Comparison of ENCODE assay signal across 10 cellular contexts in the genomic region with DNA sequence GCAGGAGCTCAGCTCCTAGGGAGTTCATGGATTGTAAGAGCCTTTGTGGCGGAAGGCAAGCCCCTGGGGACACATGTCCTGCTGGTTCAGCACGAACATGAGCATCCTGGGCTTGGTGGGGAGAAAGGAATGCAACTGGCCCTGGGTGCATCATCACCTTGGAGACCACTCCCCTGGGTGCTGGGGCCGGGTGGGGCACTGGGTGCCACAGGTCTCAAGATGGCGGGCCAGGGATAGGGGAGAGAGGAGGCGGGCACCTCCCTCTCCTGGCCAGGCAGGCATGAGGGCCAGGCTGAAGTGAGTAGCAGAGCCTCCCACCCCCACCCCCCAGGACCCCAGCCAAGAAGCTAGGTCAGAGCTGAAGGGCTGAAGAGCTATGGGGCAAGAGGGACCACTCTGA. TPM values are rescaled to one million over a fixed set of nuclear protein-coding genes. Genes with fewer than 3 reads are reported as not detected.
A peak's percentile ranks its signal among the peaks of the same experiment; 100 is the strongest.
DNase-seq lines count a peak whose midpoint lies in the region; ATAC-seq and TF ChIP-seq lines count a peak whose summit lies in the region.
"Had no signal": no experiment of that assay in that cellular context is flagged by ENCODE, and none has a peak within 500 bp of the region (broad histone marks: within the 10 kb centered on the region; RNA-seq: fewer than 3 reads in every experiment).

No MANE protein-coding gene starts in this region.

- H3K4me1 ChIP-seq in BLaER1 (peaks cover 84% of the 10 kb centered on the region), MM.1S (ENCODE audit: low read length) (0 out of 2 replicates have a peak, but pooled peaks cover 4% of the 10 kb centered on the region), endocrine pancreas (ENCODE audit: control insufficient read depth, insufficient read depth, low read length) (peaks cover 3% of the 10 kb centered on the region), neural progenitor cell (peaks cover 63% of the 10 kb centered on the region)

- H4K20me1 ChIP-seq in BLaER1 (peaks cover 61% of the 10 kb centered on the region), MM.1S (ENCODE audit: insufficient read depth, low read length) (no peaks in the 10 kb centered on the region), neural progenitor cell (ENCODE audit: low read depth) (peaks cover 49% of the 10 kb centered on the region)

- H3K27ac Mint-ChIP-seq in neural progenitor cell = peak overlapping the region; percentile 96

- no peaks in the 10 kb centered on the region for H3K9me3 Mint-ChIP-seq in neural progenitor cell

- peak overlapping the region; percentile 94 for H3K4me3 Mint-ChIP-seq in neural progenitor cell

- H3K4me3 ChIP-seq in BLaER1 (peak overlapping the region; percentile 82), MM.1S (ENCODE audit: low read length) (peak overlapping the region; percentile 69), endocrine pancreas (ENCODE audit: control insufficient read depth, insufficient read depth, low read length) (no peak overlapping the region), neural progenitor cell (peak overlapping the region; percentile 57)

- peaks cover 14% of the 10 kb centered on the region for H3K27me3 Mint-ChIP-seq in neural progenitor cell (ENCODE audit: insufficient read depth, low read depth)

- H3K79me2 ChIP-seq in MM.1S (ENCODE audit: low read length) = no peaks in the 10 kb centered on the region
- no peaks in the 10 kb centered on the region for H3K79me2 ChIP-seq in neural progenitor cell (ENCODE audit: low read depth)

- no peaks in the 10 kb centered on the region for H3K9me2 ChIP-seq in MM.1S (replicated peaks; ENCODE audit: insufficient read depth, low read length)

- DNase-seq in MM.1S = no peak
- DNase-seq in neural progenitor cell (ENCODE audit: low spot score) = no peak
- no peak for DNase-seq in COR-L47 (lab: John Stamatoyannopoulos, UW)
- DNase-seq in SKM-1 treated with dmso at 0.1 percent for 144 hours (lab: John Stamatoyannopoulos, UW; ENCODE audit: unreplicated experiment) = no peak
- no peak for DNase-seq in ecto neural progenitor cell (ENCODE audit: low spot score)
- DNase-seq: activated CD4-positive, CD25-positive, alpha-beta regulatory T cell treated with anti-CD3 and anti-CD28 coated beads, Interleukin-2, amount 50 U/mL, for 72 hours had no signal

- H3K27me3 ChIP-seq in BLaER1 (no peaks in the 10 kb centered on the region), MM.1S (replicated peaks; ENCODE audit: insufficient read depth, low read length) (no peaks in the 10 kb centered on the region), endocrine pancreas (ENCODE audit: control insufficient read depth, insufficient read depth, low read length) (no peaks in the 10 kb centered on the region), neural progenitor cell (peaks cover 22% of the 10 kb centered on the region)

- H2AFZ ChIP-seq in MM.1S (ENCODE audit: low read length) (peak overlapping the region; percentile 85; the same call in 1 of the 2 replicates), neural progenitor cell (replicated peaks) (no peak overlapping the region)

- H3K4me2 ChIP-seq in BLaER1 (peak overlapping the region; percentile 97), MM.1S (ENCODE audit: low read depth, low read length) (peak overlapping the region; percentile 80), neural progenitor cell (peak overlapping the region; percentile 88)

- H3K36me3 ChIP-seq in BLaER1 = peaks cover 17% of the 10 kb centered on the region; the same call in 1 of the 2 replicates
- H3K36me3 ChIP-seq in MM.1S (replicated peaks; ENCODE audit: insufficient read depth, low read length) = no peaks in the 10 kb centered on the region
- H3K36me3 ChIP-seq in endocrine pancreas (ENCODE audit: control insufficient read depth, insufficient read depth, low read length) = no peaks in the 10 kb centered on the region
- no peaks in the 10 kb centered on the region for H3K36me3 ChIP-seq in neural progenitor cell

- H3K9ac ChIP-seq in BLaER1 = peak overlapping the region; percentile 93
- H3K9ac ChIP-seq in MM.1S (ENCODE audit: low read length) = peak overlapping the region; percentile 63; the same call in 1 of the 2 replicates
- H3K9ac ChIP-seq in endocrine pancreas (ENCODE audit: control insufficient read depth, insufficient read depth, low read length) = peak overlapping the region; percentile 58
- no peak overlapping the region for H3K9ac ChIP-seq in neural progenitor cell

- no peak for ATAC-seq in GM19351 (IDR thresholded peaks at IDR 0.05; ENCODE audit: unreplicated experiment)

- no peaks in the 10 kb centered on the region for H3K9me3 ChIP-seq in BLaER1
- H3K9me3 ChIP-seq in MM.1S (replicated peaks; ENCODE audit: insufficient read depth, low read length) = no peaks in the 10 kb centered on the region
- no peaks in the 10 kb centered on the region for H3K9me3 ChIP-seq in endocrine pancreas (ENCODE audit: control insufficient read depth, low read length)
- H3K9me3 ChIP-seq in neural progenitor cell (ENCODE audit: low read depth) = no peaks in the 10 kb centered on the region

- TF ChIP-seq CTCF in MM.1S (IDR thresholded peaks at IDR 0.05; ENCODE audit: low read length) (no peak), neural progenitor cell (IDR thresholded peaks at IDR 0.05) (no peak)

- H3K27ac ChIP-seq in BLaER1 (peak overlapping the region; percentile 90), MM.1S (ENCODE audit: low read length) (no peak overlapping the region), neural progenitor cell (no peak overlapping the region)

- H3F3A ChIP-seq in MM.1S (ENCODE audit: insufficient read depth, low read length) (peaks cover 3% of the 10 kb centered on the region; the same call in 1 of the 2 replicates), neural progenitor cell (ENCODE audit: low read depth) (peaks cover 51% of the 10 kb centered on the region)

- H3K4me1 Mint-ChIP-seq in neural progenitor cell = peaks cover 70% of the 10 kb centered on the region

- peaks cover 5% of the 10 kb centered on the region for H3K36me3 Mint-ChIP-seq in neural progenitor cell

RNA-seq across cellular contexts. Expression of gene PCBP4, which starts 0.8 kb away (rescaled TPM):
- 30.5 and 82.3 TPM in 2 replicates for total RNA-seq in neural progenitor cell (ENCODE audit: low replicate concordance)

RNA-seq across cellular contexts. Expression of gene ABHD14B, which starts 7.4 kb away (rescaled TPM):
- total RNA-seq in neural progenitor cell (ENCODE audit: low replicate concordance) = 6.0 and 8.3 TPM in 2 replicates

RNA-seq across cellular contexts. Expression of gene ABHD14A, which starts 8.4 kb away (rescaled TPM):
- total RNA-seq in neural progenitor cell (ENCODE audit: low replicate concordance) = 4.0 and 14.7 TPM in 2 replicates

RNA-seq across cellular contexts. Expression of gene GPR62, which starts 11.3 kb away (rescaled TPM):
- 0.21 TPM in 1 of 2 replicates, not detected in the other for total RNA-seq in neural progenitor cell (ENCODE audit: low replicate concordance)
- total RNA-seq: posterior vena cava had no signal

RNA-seq across cellular contexts. Expression of gene ACY1, which starts 16.8 kb away (rescaled TPM):
- total RNA-seq in neural progenitor cell (ENCODE audit: low replicate concordance) = 17.3 and 31.8 TPM in 2 replicates
